10 cellular contexts compared by ENCODE assay signal in the genomic region with DNA sequence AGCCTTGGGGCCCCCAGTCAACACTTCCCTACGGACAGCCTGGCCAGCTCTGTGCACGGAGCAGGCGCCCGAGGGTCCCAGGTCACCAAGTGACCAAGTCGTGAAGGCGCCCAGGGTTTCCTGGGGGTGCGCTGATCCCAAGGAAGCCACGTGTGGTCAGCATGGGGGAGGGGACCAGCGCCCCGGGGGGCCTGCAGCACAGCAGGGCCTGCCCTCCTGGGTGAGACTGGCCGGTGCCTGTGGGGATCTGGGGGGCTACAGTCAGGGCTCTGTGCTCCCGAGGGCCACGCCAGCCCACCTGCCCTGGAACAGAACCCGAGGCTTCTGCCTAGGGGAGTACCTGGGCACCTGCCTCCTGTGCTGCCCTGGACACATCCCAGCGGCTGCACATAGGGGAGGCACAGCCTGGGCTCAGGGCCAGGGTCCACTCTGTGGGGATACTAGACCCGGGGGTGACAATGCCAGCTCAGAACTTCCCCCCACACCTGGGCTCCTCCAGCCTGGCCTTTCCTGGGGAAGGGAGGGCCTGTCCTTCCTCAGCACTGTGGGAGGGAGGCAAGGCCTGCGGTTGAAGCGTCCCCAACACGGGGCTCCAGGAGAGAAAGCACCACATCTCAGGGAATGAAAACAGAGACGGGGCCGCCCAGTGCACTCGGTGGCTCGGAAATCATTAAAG. TPM values are rescaled to one million over a fixed set of nuclear protein-coding genes. Genes with fewer than 3 reads are reported as not detected.
DNase-seq lines count a peak whose midpoint lies in the region; ATAC-seq, FAIRE-seq and TF ChIP-seq lines count a peak whose summit lies in the region.
"Had no signal": no experiment of that assay in that cellular context is flagged by ENCODE, and none has a peak within 500 bp of the region (broad histone marks: within the 10 kb centered on the region; RNA-seq: fewer than 3 reads in every experiment).

No MANE protein-coding gene starts in this region.

- peaks cover 65% of the 10 kb centered on the region for H3K4me1 ChIP-seq in HepG2 (ENCODE audit: insufficient read depth, low read length)
- H3K4me1 ChIP-seq in smooth muscle cell (ENCODE audit: low read depth), result peaks cover 28% of the 10 kb centered on the region

- H3K79me2 ChIP-seq in HepG2 (ENCODE audit: insufficient read depth, low read length), result no peaks in the 10 kb centered on the region
- H3K79me2 ChIP-seq in smooth muscle cell (ENCODE audit: low read depth), result peaks cover 28% of the 10 kb centered on the region

- H3K27ac Mint-ChIP-seq in Calu3 (ENCODE audit: unreplicated experiment) (no peak overlapping the region), glutamatergic neuron (ENCODE audit: unreplicated experiment) (no peak overlapping the region)
- H3K27ac Mint-ChIP-seq: memory B cell had no signal

- H3K27ac ChIP-seq in HepG2 (ENCODE audit: extremely low read length, insufficient read depth, low read length), result peak overlapping the region; percentile 50
- peak overlapping the region; percentile 98 for H3K27ac ChIP-seq in smooth muscle cell (ENCODE audit: low read depth)

- H3K4me2 ChIP-seq in HepG2 (ENCODE audit: low read depth, low read length) (no peak overlapping the region; the same call in 1 of the 2 replicates), smooth muscle cell (peak overlapping the region; percentile 75)

- H3K27me3 ChIP-seq in HepG2 (ENCODE audit: control insufficient read depth in 1 of 2, insufficient read depth in 2 of 2, low read length in 2 of 2) (no peaks in the 10 kb centered on the region; a peak in 1 of 5 replicates), smooth muscle cell (ENCODE audit: low read depth) (no peaks in the 10 kb centered on the region)

- H3F3A ChIP-seq in smooth muscle cell (ENCODE audit: low read depth), result peaks cover 46% of the 10 kb centered on the region

- intact Hi-C loops in HepG2 (cut with micrococcal nuclease; ENCODE audit: unreplicated experiment) (loop anchor here (5.0 to 10.0 kb wide), 2 partner anchors 63 to 111 kb away; a partner anchor contains a TSS), Calu3 (cut with micrococcal nuclease; ENCODE audit: unreplicated experiment) (loop anchor here (2.0 kb wide), 1 partner anchor 145 kb away; no protein-coding TSS in a partner anchor)

- H3K9me3 Mint-ChIP-seq in Calu3 (ENCODE audit: low read depth, unreplicated experiment), result no peaks in the 10 kb centered on the region
- peaks cover 6% of the 10 kb centered on the region for H3K9me3 Mint-ChIP-seq in glutamatergic neuron (ENCODE audit: unreplicated experiment)
- H3K9me3 Mint-ChIP-seq: memory B cell had no signal

- no TSS peak for BruUV-seq in HepG2 (replicated peaks; lab: Mats Ljungman, UMichigan)
- no TSS peak for BruUV-seq in Calu3 (replicated peaks; lab: Mats Ljungman, UMichigan)

- H3K4me1 Mint-ChIP-seq in Calu3 (ENCODE audit: low read depth, unreplicated experiment) (no peaks in the 10 kb centered on the region), glutamatergic neuron (ENCODE audit: low read depth, unreplicated experiment) (peaks cover 21% of the 10 kb centered on the region)

- no peak for FAIRE-seq in HepG2 (lab: Jason Lieb, UNC)

- no peaks in the 10 kb centered on the region for H3K27me3 Mint-ChIP-seq in Calu3 (ENCODE audit: unreplicated experiment)
- H3K27me3 Mint-ChIP-seq in glutamatergic neuron (ENCODE audit: unreplicated experiment), result peaks cover 3% of the 10 kb centered on the region

- H3K4me3 Mint-ChIP-seq in Calu3 (ENCODE audit: low read depth, unreplicated experiment), result no peak overlapping the region
- H3K4me3 Mint-ChIP-seq in glutamatergic neuron (ENCODE audit: unreplicated experiment), result no peak overlapping the region
- H3K4me3 Mint-ChIP-seq: memory B cell had no signal

- H2AFZ ChIP-seq in HepG2 (ENCODE audit: low read length) (no peak overlapping the region), smooth muscle cell (ENCODE audit: low read depth) (no peak overlapping the region)

- peaks cover 9% of the 10 kb centered on the region for H3K36me3 Mint-ChIP-seq in Calu3 (ENCODE audit: insufficient read depth, unreplicated experiment)
- H3K36me3 Mint-ChIP-seq in glutamatergic neuron (ENCODE audit: unreplicated experiment), result no peaks in the 10 kb centered on the region
- H3K36me3 Mint-ChIP-seq: memory B cell had no signal

- H3K9me3 ChIP-seq in HepG2 (ENCODE audit: low read length) (no peaks in the 10 kb centered on the region), smooth muscle cell (replicated peaks; ENCODE audit: low read depth) (no peaks in the 10 kb centered on the region)

- CTCF ChIA-PET in HepG2 (lab: Yijun Ruan, JAX; ENCODE audit: low intra/inter-chr PET ratio, low total read pairs), result interaction anchor here (2.8 kb wide), 1 partner anchor 15 kb away, joined by 20 read pairs; no protein-coding TSS in a partner anchor
- CTCF ChIA-PET in Calu3 (lab: Charles Lee), result interaction anchor here (1.2 kb wide), 1 partner anchor 13 kb away, joined by 3 read pairs; no protein-coding TSS in a partner anchor

- no peaks in the 10 kb centered on the region for H4K20me1 ChIP-seq in HepG2 (ENCODE audit: insufficient read depth, low read length)
- H4K20me1 ChIP-seq in smooth muscle cell (ENCODE audit: low read depth), result peaks cover 5% of the 10 kb centered on the region

- TF ChIP-seq CTCF in HFF-Myc (IDR thresholded peaks at IDR 0.05; ENCODE audit: low read depth, low read length, missing control alignments) (no peak), choroid plexus epithelial cell (conservative IDR thresholded peaks at IDR 0.05; ENCODE audit: low read depth, low read length) (no peak), HepG2 (CRISPR knock-in tag; IDR thresholded peaks at IDR 0.05) (no peak), smooth muscle cell (IDR thresholded peaks at IDR 0.05; ENCODE audit: borderline replicate concordance, insufficient read depth, poor library complexity, severe bottlenecking) (no peak), Calu3 (IDR thresholded peaks at IDR 0.05; ENCODE audit: unreplicated experiment) (no peak), glutamatergic neuron (IDR thresholded peaks at IDR 0.05; ENCODE audit: partially characterized antibody, unreplicated experiment) (no peak)

- TF ChIP-seq RAD21 in HepG2 (CRISPR knock-in tag; IDR thresholded peaks at IDR 0.05), result no peak

- H3K9ac ChIP-seq in HepG2 (ENCODE audit: insufficient read depth, low read depth, low read length), result no peak overlapping the region
- peak overlapping the region; percentile 72 for H3K9ac ChIP-seq in smooth muscle cell (ENCODE audit: low read depth)

- ATAC-seq in HepG2, result 0 out of 3 replicates have a peak, but pooled peaks have one; percentile 5
- ATAC-seq in GM19328 (IDR thresholded peaks at IDR 0.05; ENCODE audit: unreplicated experiment), result no peak

- in situ Hi-C loops in HepG2 (cut with HindIII; ENCODE audit: extremely low pct_ligation_motif_present, low pct_unique_long_range_greater_than_20kb), result no loop called here

- 96% methylated on average over 7 of the region's 23 CpGs for WGBS in HepG2 (ENCODE audit: low lambda C conversion rate)
- 50% methylated on average over 23 of the region's 23 CpGs for WGBS in smooth muscle cell (ENCODE audit: low lambda C conversion rate)

- peak overlapping the region; percentile 13 for H3K4me3 ChIP-seq in HFF-Myc (replicated peaks; ENCODE audit: low read depth, low read length)
- peak overlapping the region; percentile 36 for H3K4me3 ChIP-seq in choroid plexus epithelial cell (ENCODE audit: low read depth, low read length)
- no peak overlapping the region for H3K4me3 ChIP-seq in HepG2 (replicated peaks in 1 of 3; ENCODE audit: insufficient read depth in 1 of 3, low read depth in 2 of 3, low read length in 3 of 3)
- H3K4me3 ChIP-seq in smooth muscle cell, result no peak overlapping the region

- DNase-seq in HFF-Myc (ENCODE audit: extremely low read depth, low read depth) (no peak), choroid plexus epithelial cell (ENCODE audit: low read depth) (no peak), HepG2 (ENCODE audit: low spot score) (no peak), smooth muscle cell (lab: John Stamatoyannopoulos, UW; ENCODE audit: unreplicated experiment) (no peak), Calu3 (no peak), HCEC 1CT (no peak), glutamatergic neuron (no peak)
- DNase-seq: effector memory CD4-positive, alpha-beta T cell had no signal

- no peak for TF ChIP-seq EP300 in HepG2 (IDR thresholded peaks at IDR 0.05; ENCODE audit: low read depth in 2 of 2, low read length in 2 of 2)
- TF ChIP-seq EP300 in HepG2 (CRISPR knock-in tag; IDR thresholded peaks at IDR 0.05; ENCODE audit: borderline replicate concordance), result no peak

- TF ChIP-seq POLR2A in HepG2 (IDR thresholded peaks at IDR 0.05; ENCODE audit: insufficient read depth in 1 of 2, low read depth in 2 of 2, low read length in 2 of 2), result no peak

- POLR2A ChIA-PET in HepG2 (lab: Yijun Ruan, JAX), result interaction anchor here (1.1 to 3.3 kb wide), 4 partner anchors 13 to 134 kb away, joined by 3 to 21 read pairs (median 5); no protein-coding TSS in a partner anchor

- H3K36me3 ChIP-seq in HepG2 (replicated peaks in 1 of 2; ENCODE audit: control insufficient read depth in 1 of 2, insufficient read depth in 2 of 2, low read length in 2 of 2) (no peaks in the 10 kb centered on the region), smooth muscle cell (ENCODE audit: low read depth) (no peaks in the 10 kb centered on the region)

RNA-seq across cellular contexts. Expression of a gene that starts 6.2 kb away (rescaled TPM):
- total RNA-seq in HepG2 (2016; rRNA removed; fragmentation: Illumina TruSeq; extraction: Trizol), result 9.8 and 24.0 TPM in 2 replicates
- total RNA-seq in HepG2 (2016; cell fraction: cytosol; rRNA removed; fragmentation: Illumina TruSeq; extraction: Trizol; ENCODE audit: low read depth), result 2.9 and 4.1 TPM in 2 replicates
- total RNA-seq in HepG2 (2016; cell fraction: insoluble cytoplasmic fraction; rRNA removed; fragmentation: Illumina TruSeq; extraction: Trizol), result 8.5 and 20.1 TPM in 2 replicates
- 7.7 and 7.9 TPM in 2 replicates for total RNA-seq in HepG2 (2016; cell fraction: membrane; rRNA removed; fragmentation: Illumina TruSeq; extraction: Trizol)
- total RNA-seq in HepG2 (2016; cell fraction: nucleus; rRNA removed; fragmentation: Illumina TruSeq; extraction: Trizol), result 29.0 and 30.4 TPM in 2 replicates
- polyA plus RNA-seq in HepG2 (2011; rRNA removed), result 21.7 and 22.8 TPM in 2 replicates
- polyA plus RNA-seq in HepG2 (2011; cell fraction: cytosol; rRNA removed), result 14.9 and 16.0 TPM in 2 replicates
- 67.0 and 84.3 TPM in 2 replicates for polyA plus RNA-seq in HepG2 (2011; cell fraction: nucleus; rRNA removed)
- 25.3 and 34.5 TPM in 2 replicates for polyA plus RNA-seq in HepG2 (2012)
- polyA plus RNA-seq in HepG2 (2016; cell fraction: cytosol; fragmentation: Illumina TruSeq; extraction: Trizol; ENCODE audit: low read depth), result 3.3 and 3.7 TPM in 2 replicates
- polyA plus RNA-seq in HepG2 (2016; cell fraction: insoluble cytoplasmic fraction; fragmentation: Illumina TruSeq; extraction: Trizol; ENCODE audit: low read depth), result 7.8 and 10.0 TPM in 2 replicates
- polyA plus RNA-seq in HepG2 (2016; cell fraction: membrane; fragmentation: Illumina TruSeq; extraction: Trizol; ENCODE audit: low read depth), result 6.3 and 6.9 TPM in 2 replicates
- 66.5 TPM in 2 replicates for polyA plus RNA-seq in HepG2 (2016; cell fraction: nucleus; fragmentation: Illumina TruSeq; extraction: Trizol; ENCODE audit: insufficient read depth, low read depth)
- polyA minus RNA-seq in HepG2 (2011; rRNA and poly(A)+ RNA removed; ENCODE audit: low replicate concordance), result 10.4 and 14.1 TPM in 2 replicates
- 8.6 and 9.1 TPM in 2 replicates for polyA minus RNA-seq in HepG2 (2011; cell fraction: cytosol; rRNA and poly(A)+ RNA removed)
- polyA minus RNA-seq in HepG2 (2011; cell fraction: nucleus; rRNA and poly(A)+ RNA removed), result 22.9 and 23.1 TPM in 2 replicates
- 32.1 and 58.3 TPM in 2 replicates for total RNA-seq in smooth muscle cell
- 69.6 and 70.0 TPM in 2 replicates for polyA plus RNA-seq in smooth muscle cell
- total RNA-seq in Calu3 (2022), result 31.4 and 32.9 TPM in 2 replicates
- 31.9 TPM for total RNA-seq in glutamatergic neuron (ENCODE audit: unreplicated experiment)

Comparison
In these comparisons a context has a peak if more than half of its experiments do, and no peak if none do; other contexts are left out.
1. H3K4me3 ChIP-seq: peak in HFF-Myc (single experiment) and choroid plexus epithelial cell (single experiment); none in HepG2 (0 of 3) and smooth muscle cell (single experiment).